1 cellular context compared by ENCODE assay signal in the genomic region with DNA sequence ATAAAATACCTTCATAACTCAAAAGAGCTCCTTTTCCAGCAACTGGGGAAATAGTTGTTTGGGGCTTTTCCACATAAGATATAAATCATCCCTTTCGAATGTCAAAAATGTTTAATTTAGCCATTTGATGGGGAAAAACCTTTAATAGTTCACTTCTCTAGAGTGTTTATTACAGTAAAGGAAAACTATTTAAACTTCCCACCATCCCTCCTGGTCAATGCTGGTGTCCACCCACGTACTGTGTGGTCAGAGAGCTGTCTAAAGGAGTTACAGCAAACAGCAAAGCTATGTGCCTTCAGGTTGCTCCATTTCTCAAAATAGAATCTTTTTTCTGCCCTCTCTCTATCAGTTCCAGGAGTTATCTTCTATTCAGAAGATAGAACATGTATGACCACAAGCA.
A peak's percentile ranks its signal among the peaks of the same experiment; 100 is the strongest.
TF ChIP-seq lines count a peak whose summit lies in the region.

No MANE protein-coding gene starts in this region.

TF ChIP-seq in SK-N-SH, 30 proteins besides CTCF, POLR2A, EP300 and RAD21 (continued from another document):
- TF ChIP-seq, protein P1, sequence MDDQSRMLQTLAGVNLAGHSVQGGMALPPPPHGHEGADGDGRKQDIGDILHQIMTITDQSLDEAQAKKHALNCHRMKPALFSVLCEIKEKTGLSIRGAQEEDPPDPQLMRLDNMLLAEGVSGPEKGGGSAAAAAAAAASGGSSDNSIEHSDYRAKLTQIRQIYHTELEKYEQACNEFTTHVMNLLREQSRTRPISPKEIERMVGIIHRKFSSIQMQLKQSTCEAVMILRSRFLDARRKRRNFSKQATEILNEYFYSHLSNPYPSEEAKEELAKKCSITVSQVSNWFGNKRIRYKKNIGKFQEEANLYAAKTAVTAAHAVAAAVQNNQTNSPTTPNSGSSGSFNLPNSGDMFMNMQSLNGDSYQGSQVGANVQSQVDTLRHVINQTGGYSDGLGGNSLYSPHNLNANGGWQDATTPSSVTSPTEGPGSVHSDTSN (IDR thresholded peaks at IDR 0.05) = peak; percentile 12
- TF ChIP-seq NRF1 (IDR thresholded peaks at IDR 0.05; ENCODE audit: low read depth, low read length) = no peak
